23 cellular contexts compared by ENCODE assay signal in genomic region chr3:50466177-50466576, GRCh38. TPM values are rescaled to one million over a fixed set of nuclear protein-coding genes. Genes with fewer than 3 reads are reported as not detected.
A peak's percentile ranks its signal among the peaks of the same experiment; 100 is the strongest.
DNase-seq lines count a peak whose midpoint lies in the region; ATAC-seq and TF ChIP-seq lines count a peak whose summit lies in the region.
"Had no signal": no experiment of that assay in that cellular context is flagged by ENCODE, and none has a peak within 500 bp of the region (broad histone marks: within the 10 kb centered on the region; RNA-seq: fewer than 3 reads in every experiment).

No MANE protein-coding gene starts in this region.

- no peaks in the 10 kb centered on the region for H3K36me3 Mint-ChIP-seq in activated naive CD8-positive, alpha-beta T cell treated with anti-CD3 and anti-CD28 coated beads, Interleukin-2, amount 10 ng/mL, durations not matched to agents 7 days and 5 days
- H3K36me3 Mint-ChIP-seq in activated naive CD8-positive, alpha-beta T cell treated with anti-CD3 and anti-CD28 coated beads, Interleukin-2, amount 50 U/mL, for 24 hours (ENCODE audit: low read depth), result no peaks in the 10 kb centered on the region
- no peaks in the 10 kb centered on the region for H3K36me3 Mint-ChIP-seq in HFFc6 (ENCODE audit: low read depth)
- H3K36me3 Mint-ChIP-seq in central memory CD8-positive, alpha-beta T cell (ENCODE audit: insufficient read depth), result peaks cover 1% of the 10 kb centered on the region
- no peaks in the 10 kb centered on the region for H3K36me3 Mint-ChIP-seq in activated T-cell treated with anti-CD3 and anti-CD28 coated beads, Interleukin-2, amount 50 U/mL, for 4 hours (ENCODE audit: insufficient read depth)
- H3K36me3 Mint-ChIP-seq: activated CD4-positive, alpha-beta memory T cell treated with anti-CD3 and anti-CD28 coated beads for 36 hours; activated naive CD4-positive, alpha-beta T cell treated with anti-CD3 and anti-CD28 coated beads, Interleukin-2, amount 50 U/mL, for 24 hours; CD4-positive, alpha-beta memory T cell had no signal

- no peak overlapping the region for H3K4me3 Mint-ChIP-seq in activated naive CD8-positive, alpha-beta T cell treated with anti-CD3 and anti-CD28 coated beads, Interleukin-2, amount 10 ng/mL, durations not matched to agents 7 days and 5 days
- no peak overlapping the region for H3K4me3 Mint-ChIP-seq in activated naive CD8-positive, alpha-beta T cell treated with anti-CD3 and anti-CD28 coated beads, Interleukin-2, amount 50 U/mL, for 24 hours
- no peak overlapping the region for H3K4me3 Mint-ChIP-seq in HFFc6
- no peak overlapping the region for H3K4me3 Mint-ChIP-seq in central memory CD8-positive, alpha-beta T cell
- H3K4me3 Mint-ChIP-seq in activated T-cell treated with anti-CD3 and anti-CD28 coated beads, Interleukin-2, amount 50 U/mL, for 4 hours, result no peak overlapping the region
- H3K4me3 Mint-ChIP-seq: activated CD4-positive, alpha-beta memory T cell treated with anti-CD3 and anti-CD28 coated beads for 36 hours; activated naive CD4-positive, alpha-beta T cell treated with anti-CD3 and anti-CD28 coated beads, Interleukin-2, amount 50 U/mL, for 24 hours; activated T-cell treated with anti-CD3 and anti-CD28 coated beads, Interleukin-2, amount 50 U/mL, for 24 hours; CD4-positive, alpha-beta memory T cell had no signal

- POLR2A ChIA-PET in activated naive CD8-positive, alpha-beta T cell treated with anti-CD3 and anti-CD28 coated beads, Interleukin-2, amount 10 ng/mL, durations not matched to agents 7 days and 5 days (lab: Charles Lee), result no interaction called here

- no peaks in the 10 kb centered on the region for H3K9me3 Mint-ChIP-seq in activated naive CD8-positive, alpha-beta T cell treated with anti-CD3 and anti-CD28 coated beads, Interleukin-2, amount 10 ng/mL, durations not matched to agents 7 days and 5 days
- no peaks in the 10 kb centered on the region for H3K9me3 Mint-ChIP-seq in activated naive CD8-positive, alpha-beta T cell treated with anti-CD3 and anti-CD28 coated beads, Interleukin-2, amount 50 U/mL, for 24 hours
- no peaks in the 10 kb centered on the region for H3K9me3 Mint-ChIP-seq in HFFc6
- no peaks in the 10 kb centered on the region for H3K9me3 Mint-ChIP-seq in central memory CD8-positive, alpha-beta T cell
- H3K9me3 Mint-ChIP-seq in activated T-cell treated with anti-CD3 and anti-CD28 coated beads, Interleukin-2, amount 50 U/mL, for 4 hours, result no peaks in the 10 kb centered on the region
- H3K9me3 Mint-ChIP-seq: activated CD4-positive, alpha-beta memory T cell treated with anti-CD3 and anti-CD28 coated beads for 36 hours; activated naive CD4-positive, alpha-beta T cell treated with anti-CD3 and anti-CD28 coated beads, Interleukin-2, amount 50 U/mL, for 24 hours; activated T-cell treated with anti-CD3 and anti-CD28 coated beads, Interleukin-2, amount 50 U/mL, for 24 hours; CD4-positive, alpha-beta memory T cell had no signal

- no peak overlapping the region for H3K27ac Mint-ChIP-seq in activated naive CD8-positive, alpha-beta T cell treated with anti-CD3 and anti-CD28 coated beads, Interleukin-2, amount 10 ng/mL, durations not matched to agents 7 days and 5 days
- H3K27ac Mint-ChIP-seq in activated naive CD8-positive, alpha-beta T cell treated with anti-CD3 and anti-CD28 coated beads, Interleukin-2, amount 50 U/mL, for 24 hours, result no peak overlapping the region
- H3K27ac Mint-ChIP-seq in HFFc6, result no peak overlapping the region
- peak overlapping the region; percentile 70 for H3K27ac Mint-ChIP-seq in central memory CD8-positive, alpha-beta T cell (ENCODE audit: low read depth)
- H3K27ac Mint-ChIP-seq: activated CD4-positive, alpha-beta memory T cell treated with anti-CD3 and anti-CD28 coated beads for 36 hours; activated naive CD4-positive, alpha-beta T cell treated with anti-CD3 and anti-CD28 coated beads, Interleukin-2, amount 50 U/mL, for 24 hours; activated T-cell treated with anti-CD3 and anti-CD28 coated beads, Interleukin-2, amount 50 U/mL, for 24 hours had no signal

- peak; percentile 27 for ATAC-seq in activated naive CD8-positive, alpha-beta T cell treated with anti-CD3 and anti-CD28 coated beads, Interleukin-2, amount 10 ng/mL, durations not matched to agents 7 days and 5 days (ENCODE audit: low read depth)
- ATAC-seq in activated naive CD8-positive, alpha-beta T cell treated with anti-CD3 and anti-CD28 coated beads, Interleukin-2, amount 50 U/mL, for 24 hours, result no peak
- peak; percentile 95 for ATAC-seq in central memory CD8-positive, alpha-beta T cell (replicated peaks; ENCODE audit: extremely low read depth, poor library complexity, severe bottlenecking)
- ATAC-seq in HG02623 (IDR thresholded peaks at IDR 0.05; ENCODE audit: unreplicated experiment), result no peak
- ATAC-seq in activated T-cell treated with anti-CD3 and anti-CD28 coated beads, Interleukin-2, amount 50 U/mL, for 4 hours, result no peak
- ATAC-seq: left lobe of liver, psoas muscle had no signal

- H3K4me1 Mint-ChIP-seq in activated naive CD8-positive, alpha-beta T cell treated with anti-CD3 and anti-CD28 coated beads, Interleukin-2, amount 10 ng/mL, durations not matched to agents 7 days and 5 days, result peaks cover 6% of the 10 kb centered on the region
- H3K4me1 Mint-ChIP-seq in activated naive CD8-positive, alpha-beta T cell treated with anti-CD3 and anti-CD28 coated beads, Interleukin-2, amount 50 U/mL, for 24 hours, result no peaks in the 10 kb centered on the region
- H3K4me1 Mint-ChIP-seq in HFFc6 (ENCODE audit: low read depth), result no peaks in the 10 kb centered on the region
- peaks cover 13% of the 10 kb centered on the region for H3K4me1 Mint-ChIP-seq in central memory CD8-positive, alpha-beta T cell
- no peaks in the 10 kb centered on the region for H3K4me1 Mint-ChIP-seq in activated T-cell treated with anti-CD3 and anti-CD28 coated beads, Interleukin-2, amount 50 U/mL, for 4 hours (ENCODE audit: low read depth)
- H3K4me1 Mint-ChIP-seq: activated naive CD4-positive, alpha-beta T cell treated with anti-CD3 and anti-CD28 coated beads, Interleukin-2, amount 50 U/mL, for 24 hours; CD4-positive, alpha-beta memory T cell had no signal

- peaks cover 3% of the 10 kb centered on the region for H3K27me3 Mint-ChIP-seq in activated naive CD8-positive, alpha-beta T cell treated with anti-CD3 and anti-CD28 coated beads, Interleukin-2, amount 10 ng/mL, durations not matched to agents 7 days and 5 days
- no peaks in the 10 kb centered on the region for H3K27me3 Mint-ChIP-seq in activated naive CD8-positive, alpha-beta T cell treated with anti-CD3 and anti-CD28 coated beads, Interleukin-2, amount 50 U/mL, for 24 hours
- H3K27me3 Mint-ChIP-seq in HFFc6 (ENCODE audit: insufficient read depth), result peaks cover 61% of the 10 kb centered on the region
- no peaks in the 10 kb centered on the region for H3K27me3 Mint-ChIP-seq in central memory CD8-positive, alpha-beta T cell
- no peaks in the 10 kb centered on the region for H3K27me3 Mint-ChIP-seq in activated T-cell treated with anti-CD3 and anti-CD28 coated beads, Interleukin-2, amount 50 U/mL, for 4 hours (ENCODE audit: low read depth)
- H3K27me3 Mint-ChIP-seq: activated CD4-positive, alpha-beta memory T cell treated with anti-CD3 and anti-CD28 coated beads for 36 hours; activated naive CD4-positive, alpha-beta T cell treated with anti-CD3 and anti-CD28 coated beads, Interleukin-2, amount 50 U/mL, for 24 hours; activated T-cell treated with anti-CD3 and anti-CD28 coated beads, Interleukin-2, amount 50 U/mL, for 24 hours; CD4-positive, alpha-beta memory T cell had no signal

- DNase-seq in activated naive CD8-positive, alpha-beta T cell treated with anti-CD3 and anti-CD28 coated beads, Interleukin-2, amount 10 ng/mL, durations not matched to agents 7 days and 5 days, result no peak
- DNase-seq in activated naive CD8-positive, alpha-beta T cell treated with anti-CD3 and anti-CD28 coated beads, Interleukin-2, amount 50 U/mL, for 24 hours, result no peak
- no peak for DNase-seq in HFFc6
- peak in 1 of 2 donors; percentile 45 for DNase-seq in central memory CD8-positive, alpha-beta T cell (ENCODE audit: low spot score in 2 of 2)
- no peak for DNase-seq in KG1 (lab: John Stamatoyannopoulos, UW)
- no peak for DNase-seq in NOMO-1 (lab: John Stamatoyannopoulos, UW; ENCODE audit: unreplicated experiment in 2 of 2)
- no peak for DNase-seq in activated T-cell treated with anti-CD3 and anti-CD28 coated beads, Interleukin-2, amount 50 U/mL, for 4 hours
- DNase-seq: activated CD4-positive, alpha-beta memory T cell treated with anti-CD3 and anti-CD28 coated beads for 36 hours; activated T-cell treated with anti-CD3 and anti-CD28 coated beads, Interleukin-2, amount 50 U/mL, for 24 hours; CD4-positive, alpha-beta memory T cell; H7; midbrain; MM.1S; NCI-H187; NCI-H510A; psoas muscle; SJCRH30; small intestine; stimulated activated CD4-positive, alpha-beta T cell treated with anti-CD3 and anti-CD28 coated beads, Interleukin-2, amount 100 ng/mL, for 48 hours had no signal

- 0 out of 2 replicates have a peak, but pooled peaks have one; percentile 13 for TF ChIP-seq CTCF in HFFc6 (IDR thresholded peaks at IDR 0.05)

RNA-seq across cellular contexts. Expression of gene CACNA2D2, which starts 37.3 kb away (rescaled TPM):
- total RNA-seq in activated naive CD8-positive, alpha-beta T cell treated with anti-CD3 and anti-CD28 coated beads, Interleukin-2, amount 10 ng/mL, durations not matched to agents 7 days and 5 days, result 1 to 10 TPM; 2.1 to 2.5 TPM
- under 1 TPM in 1 of 6 experiments, not detected in 5; 0.09 TPM for total RNA-seq in HFFc6 (2021; fragmentation: NEBNext Ultra II Directional; extraction: Animal tissue kit (Norgen Biotek cat#: 25700))
- total RNA-seq in activated T-cell treated with anti-CD3 and anti-CD28 coated beads, Interleukin-2, amount 50 U/mL, for 4 hours, result under 1 TPM; 0.35 to 0.90 (median 0.58) TPM
- total RNA-seq: fibroblast of lung, SJCRH30 had no signal

Comparison
In these comparisons a context has a peak if more than half of its experiments do, and no peak if none do; other contexts are left out.
1. ATAC-seq: peak in activated naive CD8-positive, alpha-beta T cell treated with anti-CD3 and anti-CD28 coated beads, Interleukin-2, amount 10 ng/mL, durations not matched to agents 7 days and 5 days (single experiment) and central memory CD8-positive, alpha-beta T cell (single experiment); none in activated naive CD8-positive, alpha-beta T cell treated with anti-CD3 and anti-CD28 coated beads, Interleukin-2, amount 50 U/mL, for 24 hours (single experiment), HG02623 (single experiment) and activated T-cell treated with anti-CD3 and anti-CD28 coated beads, Interleukin-2, amount 50 U/mL, for 4 hours (0 of 2).